25 cellular contexts compared by ENCODE assay signal in the genomic region with DNA sequence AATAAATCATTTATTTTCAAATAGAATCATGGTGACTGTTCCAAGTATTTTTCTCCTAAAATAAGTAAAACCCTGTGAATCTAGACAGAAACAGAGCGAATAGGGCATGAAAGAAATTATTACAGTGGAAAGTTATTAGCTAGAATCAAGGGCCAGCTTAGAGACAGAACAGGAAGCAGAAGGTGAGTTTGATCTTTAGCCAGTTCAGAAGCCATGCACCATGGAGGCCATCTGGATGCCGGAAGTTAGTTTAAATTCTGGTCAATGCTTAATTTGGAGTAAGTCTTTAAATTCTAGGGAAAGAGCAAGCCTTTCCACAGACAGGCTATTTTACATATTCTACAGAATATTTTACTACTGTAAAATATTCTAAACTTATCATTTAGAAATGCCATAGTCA.
"Had no signal": no experiment of that assay in that cellular context is flagged by ENCODE, and none has a peak within 500 bp of the region (broad histone marks: within the 10 kb centered on the region; RNA-seq: fewer than 3 reads in every experiment).

No MANE protein-coding gene starts in this region.

- H3K36me3 ChIP-seq: ascending aorta, cardiac muscle cell had no signal

- H3K27me3 ChIP-seq: ascending aorta, cardiac muscle cell had no signal

- H3K4me1 ChIP-seq: ascending aorta had no signal

- H3K9me3 ChIP-seq: ascending aorta had no signal

- H3K27ac ChIP-seq: ascending aorta, cardiac muscle cell, VCaP had no signal

- H3K4me3 ChIP-seq: ascending aorta, cardiac muscle cell had no signal

- DNase-seq: activated B cell treated with CpG ODN at 0.5 μM for 24 hours; activated CD4-positive, alpha-beta memory T cell treated with anti-CD3 and anti-CD28 coated beads for 36 hours; activated CD4-positive, alpha-beta T cell treated with anti-CD3 and anti-CD28 coated beads for 4 hours; activated CD4-positive, alpha-beta T cell treated with anti-CD3 and anti-CD28 coated beads, Interleukin-2, amount 10 ng/mL, durations not matched to agents 24 days and 14 days; activated CD4-positive, alpha-beta T cell treated with anti-CD3 and anti-CD28 coated beads, Interleukin-2, amount 50 U/mL, for 1 hour; activated CD4-positive, alpha-beta T cell treated with anti-CD3 and anti-CD28 coated beads, Interleukin-2, amount 50 U/mL, for 4 hours; activated CD4-positive, CD25-positive, alpha-beta regulatory T cell treated with anti-CD3 and anti-CD28 coated beads, Interleukin-2, amount 50 U/mL, for 72 hours; activated CD8-positive, alpha-beta memory T cell treated with anti-CD3 and anti-CD28 coated beads, Interleukin-2, amount 50 U/mL, for 48 hours; activated CD8-positive, alpha-beta T cell treated with anti-CD3 and anti-CD28 coated beads for 36 hours; activated effector memory CD4-positive, alpha-beta T cell treated with Interleukin-2 at 50 U/mL for 16 hours; activated gamma-delta T cell; activated naive CD4-positive, alpha-beta T cell treated with anti-CD3 and anti-CD28 coated beads, Interleukin-2, amount 10 ng/mL, durations not matched to agents 7 days and 5 days; activated naive CD4-positive, alpha-beta T cell treated with Interleukin-2 at 50 U/mL for 16 hours; activated naive CD8-positive, alpha-beta T cell treated with anti-CD3 and anti-CD28 coated beads, Interleukin-2, amount 10 ng/mL, durations not matched to agents 7 days and 5 days; activated naive CD8-positive, alpha-beta T cell treated with anti-CD3 and anti-CD28 coated beads, Interleukin-2, amount 50 U/mL, for 24 hours; activated T-cell treated with anti-CD3 and anti-CD28 coated beads, Interleukin-2, amount 50 U/mL, for 24 hours; activated T-cell treated with anti-CD3 and anti-CD28 coated beads, Interleukin-2, amount 50 U/mL, for 48 hours; amygdala; anterior cingulate cortex; T-helper 1 cell; T-helper 2 cell; T-helper 9 cell had no signal

- ATAC-seq: activated CD8-positive, alpha-beta T cell treated with anti-CD3 and anti-CD28 coated beads for 36 hours; activated naive CD8-positive, alpha-beta T cell treated with anti-CD3 and anti-CD28 coated beads, Interleukin-2, amount 50 U/mL, for 24 hours had no signal
